Comparison of ENCODE assay signal across 1 cellular context in genomic region chr21:29002442-29003144, GRCh38.
TF ChIP-seq lines count a peak whose summit lies in the region.

No MANE protein-coding gene starts in this region.

TF ChIP-seq in HCT116, 20 proteins besides CTCF, POLR2A, EP300 and RAD21 (continued from another document):
- TF ChIP-seq FOSL1 (IDR thresholded peaks at IDR 0.05; ENCODE audit: low read depth) (no peak), EZH2 (IDR thresholded peaks at IDR 0.05) (no peak), SIN3A (IDR thresholded peaks at IDR 0.05; ENCODE audit: low read depth) (0 out of 2 replicates have a peak, but pooled peaks have one; percentile 51), ZBTB33 (IDR thresholded peaks at IDR 0.05; ENCODE audit: extremely low read depth, insufficient replicate concordance, low read length) (no peak), EZH2phosphoT487 (IDR thresholded peaks at IDR 0.05; ENCODE audit: borderline replicate concordance) (no peak), ZNF274 (IDR thresholded peaks at IDR 0.05; ENCODE audit: low read depth, low read length) (no peak), YY1 (IDR thresholded peaks at IDR 0.05; ENCODE audit: extremely low read depth, insufficient replicate concordance, low read depth, low read length) (peak; percentile 27), SP1 (IDR thresholded peaks at IDR 0.05; ENCODE audit: low read depth) (no peak), ATF3 (IDR thresholded peaks at IDR 0.05) (no peak), CBX3 (IDR thresholded peaks at IDR 0.05; ENCODE audit: low read depth) (no peak)
